Comparison of ENCODE assay signal across 8 cellular contexts in genomic region chr2:38376346-38376682, GRCh38. TPM values are rescaled to one million over a fixed set of nuclear protein-coding genes. Genes with fewer than 3 reads are reported as not detected.
DNase-seq lines count a peak whose midpoint lies in the region; ATAC-seq lines count a peak whose summit lies in the region.

No MANE protein-coding gene starts in this region.

- peak overlapping the region; percentile 79 to 86 for H3K27ac Mint-ChIP-seq in natural killer cell treated with Interleukin-12 subunit alpha and Interleukin-12 subunit beta and Interleukin-15 and Interleukin-18, amount 100 ng/mL, for 72 hours

- peaks cover 19 to 29% of the 10 kb centered on the region in 2 donors for H3K4me1 Mint-ChIP-seq in natural killer cell treated with Interleukin-12 subunit alpha and Interleukin-12 subunit beta and Interleukin-15 and Interleukin-18, amount 100 ng/mL, for 72 hours (ENCODE audit: low read depth in 2 of 2)

- ATAC-seq in GM19043 (IDR thresholded peaks at IDR 0.05; ENCODE audit: low read depth, unreplicated experiment) (peak; percentile 29), HG03342 (IDR thresholded peaks at IDR 0.05; ENCODE audit: unreplicated experiment) (peak; percentile 30)
- ATAC-seq in natural killer cell treated with Interleukin-12 subunit alpha and Interleukin-12 subunit beta and Interleukin-15 and Interleukin-18, amount 100 ng/mL, for 72 hours = peak in 1 of 2 donors; percentile 21

- peak overlapping the region; percentile 89 for H3K4me3 Mint-ChIP-seq in natural killer cell treated with Interleukin-12 subunit alpha and Interleukin-12 subunit beta and Interleukin-15 and Interleukin-18, amount 100 ng/mL, for 72 hours

- H3K27me3 Mint-ChIP-seq in natural killer cell treated with Interleukin-12 subunit alpha and Interleukin-12 subunit beta and Interleukin-15 and Interleukin-18, amount 100 ng/mL, for 72 hours = peaks cover 0 to 10% of the 10 kb centered on the region in 2 donors

- no peaks in the 10 kb centered on the region for H3K9me3 Mint-ChIP-seq in natural killer cell treated with Interleukin-12 subunit alpha and Interleukin-12 subunit beta and Interleukin-15 and Interleukin-18, amount 100 ng/mL, for 72 hours

- H3K36me3 Mint-ChIP-seq in natural killer cell treated with Interleukin-12 subunit alpha and Interleukin-12 subunit beta and Interleukin-15 and Interleukin-18, amount 100 ng/mL, for 72 hours = no peaks in the 10 kb centered on the region

- DNase-seq in CD1c-positive myeloid dendritic cell (ENCODE audit: extremely low spot score) (peak; percentile 57), NCI-H524 treated with DMSO at 0.1 percent for 48 hours (lab: John Stamatoyannopoulos, UW) (peak; percentile 56), fibroblast of gingiva (ENCODE audit: low read depth) (peak; percentile 59)
- peak; percentile 74 to 78 for DNase-seq in activated T-cell treated with anti-CD3 and anti-CD28 coated beads, Interleukin-2, amount 50 U/mL, for 48 hours
- peak; percentile 65 for DNase-seq in natural killer cell treated with Interleukin-12 subunit alpha and Interleukin-12 subunit beta and Interleukin-15 and Interleukin-18, amount 100 ng/mL, for 72 hours (ENCODE audit: low spot score)

- peak overlapping the region; percentile 61 for H3K27ac ChIP-seq in temporal lobe (ENCODE audit: low read depth, low read length)

RNA-seq across cellular contexts. Expression of gene ATL2, which starts 0.8 kb away (rescaled TPM):
- 10 to 100 TPM; 53.1 to 69.8 TPM for total RNA-seq in natural killer cell treated with Interleukin-12 subunit alpha and Interleukin-12 subunit beta and Interleukin-15 and Interleukin-18, amount 100 ng/mL, for 72 hours
- 109 TPM for total RNA-seq in temporal lobe
